8 cellular contexts compared by ENCODE assay signal in genomic region chr1:10866314-10867091, GRCh38.
DNase-seq lines count a peak whose midpoint lies in the region; ATAC-seq and TF ChIP-seq lines count a peak whose summit lies in the region.

No MANE protein-coding gene starts in this region.

- BruUV-seq in PC-3 (replicated peaks; lab: Mats Ljungman, UMichigan) = no TSS peak

- no peak overlapping the region for H3K9ac ChIP-seq in PC-3 (ENCODE audit: low read length)

- intact Hi-C loops in PC-3 (cut with micrococcal nuclease) (loop anchor here (1.0 to 2.0 kb wide), 4 partner anchors 70 to 360 kb away; partner anchors contain the start of gene CASZ1), ascending aorta (cut with DNase I) (loop anchor here (1.0 to 2.0 kb wide), 4 partner anchors 72 to 436 kb away; partner anchors contain the start of gene CENPS)

- no peaks in the 10 kb centered on the region for H3K36me3 ChIP-seq in PC-3 (ENCODE audit: low read depth, low read length)
- H3K36me3 ChIP-seq in ascending aorta = no peaks in the 10 kb centered on the region

- H3K79me2 ChIP-seq in PC-3 (ENCODE audit: low read length) = no peaks in the 10 kb centered on the region

- CTCF ChIA-PET in PC-3 (lab: Charles Lee) = no interaction called here

- peak; percentile 47 for ATAC-seq in PC-3
- ATAC-seq in GM18868 (IDR thresholded peaks at IDR 0.05; ENCODE audit: unreplicated experiment) = no peak
- ATAC-seq in HG03175 (IDR thresholded peaks at IDR 0.05; ENCODE audit: unreplicated experiment) = no peak
- ATAC-seq in GM19328 (IDR thresholded peaks at IDR 0.05; ENCODE audit: unreplicated experiment) = no peak

- TF ChIP-seq CTCF in PC-3 (conservative IDR thresholded peaks at IDR 0.05; ENCODE audit: low read depth, low read length) = no peak
- no peak for TF ChIP-seq CTCF in ascending aorta (IDR thresholded peaks at IDR 0.05)

- peak overlapping the region; percentile 83 for H3K4me2 ChIP-seq in PC-3 (ENCODE audit: low read length)

- H3K27ac ChIP-seq in PC-3 (ENCODE audit: low read length) (no peak overlapping the region), ascending aorta (no peak overlapping the region)

- H3K27me3 ChIP-seq in PC-3 (ENCODE audit: low read length) (no peaks in the 10 kb centered on the region), ascending aorta (peaks cover 4% of the 10 kb centered on the region)

- no peaks in the 10 kb centered on the region for H3K9me3 ChIP-seq in PC-3 (ENCODE audit: low read length)
- no peaks in the 10 kb centered on the region for H3K9me3 ChIP-seq in ascending aorta

- POLR2A ChIA-PET in PC-3 (lab: Charles Lee; ENCODE audit: unreplicated experiment) = no interaction called here

- peaks cover 4% of the 10 kb centered on the region; the same call in 1 of the 2 replicates for H3K4me1 ChIP-seq in PC-3 (ENCODE audit: insufficient read depth, low read length)
- peaks cover 4% of the 10 kb centered on the region in 2 donors for H3K4me1 ChIP-seq in ascending aorta

- DNase-seq in ELR (ENCODE audit: low read depth) = peak; percentile 42
- peak; percentile 3 for DNase-seq in PC-3
- no peak for DNase-seq in ascending aorta (ENCODE audit: low spot score in 2 of 2)
- DNase-seq in iris pigment epithelial cell (ENCODE audit: low read depth) = peak; percentile 49
- DNase-seq in stimulated activated CD8-positive, alpha-beta memory T cell treated with anti-CD3 and anti-CD28 coated beads, Interleukin-15, amount 100 ng/mL, for 24 hours (ENCODE audit: low read depth) = peak; percentile 3

- H3K4me3 ChIP-seq in PC-3 (ENCODE audit: low read length) (peak overlapping the region; percentile 60), ascending aorta (peak overlapping the region; percentile 54 to 72)

- peak overlapping the region; percentile 69 for H2AFZ ChIP-seq in PC-3 (ENCODE audit: low read length)

- H4K20me1 ChIP-seq in PC-3 (ENCODE audit: low read length) = no peaks in the 10 kb centered on the region

- H3K9me2 ChIP-seq in PC-3 (replicated peaks; ENCODE audit: low read length) = no peaks in the 10 kb centered on the region

- no peaks in the 10 kb centered on the region for H3F3A ChIP-seq in PC-3 (ENCODE audit: low read length, unreplicated experiment)

Comparison
In these comparisons a context has a peak if more than half of its experiments do, and no peak if none do; other contexts are left out.
1. DNase-seq: peak in ELR (single experiment), PC-3 (single experiment), iris pigment epithelial cell (single experiment) and stimulated activated CD8-positive, alpha-beta memory T cell treated with anti-CD3 and anti-CD28 coated beads, Interleukin-15, amount 100 ng/mL, for 24 hours (single experiment); none in ascending aorta (0 of 2).